In genomic region chr6:33417903-33418689, GRCh38 we compare ENCODE assay signal across 1 cellular context.
TF ChIP-seq lines count a peak whose summit lies in the region.

CUTA (minus strand) TSS chr6:33418107; CDS start chr6:33418000, 107 bp downstream.

TF ChIP-seq in HepG2, 621 proteins besides CTCF, POLR2A, EP300 and RAD21 (continued from another document and continues in another):
- TF ChIP-seq ZC3H13 (CRISPR knock-in tag; IDR thresholded peaks at IDR 0.05) (0 out of 2 replicates have a peak, but pooled peaks have one; percentile 78), ZNF891 (CRISPR knock-in tag; IDR thresholded peaks at IDR 0.05) (0 out of 2 replicates have a peak, but pooled peaks have one; percentile 35), EED (CRISPR knock-in tag; IDR thresholded peaks at IDR 0.05) (no peak; the same call in 1 of the 2 replicates), ZBTB26 (CRISPR knock-in tag; IDR thresholded peaks at IDR 0.05; ENCODE audit: borderline replicate concordance) (no peak; the same call in 1 of the 2 replicates), KIAA2018 (CRISPR knock-in tag; IDR thresholded peaks at IDR 0.05; ENCODE audit: borderline replicate concordance) (no peak; the same call in 1 of the 2 replicates), ZNF607 (CRISPR knock-in tag; IDR thresholded peaks at IDR 0.05; ENCODE audit: borderline replicate concordance) (peak; percentile 99), ZNF280B (CRISPR knock-in tag; IDR thresholded peaks at IDR 0.05; ENCODE audit: borderline replicate concordance) (peak; percentile 61; the same call in 1 of the 2 replicates), ZNF275 (CRISPR knock-in tag; IDR thresholded peaks at IDR 0.05; ENCODE audit: borderline replicate concordance) (peak; percentile 62), BRCA1 (CRISPR knock-in tag; IDR thresholded peaks at IDR 0.05) (peak; percentile 67; the same call in 1 of the 2 replicates), SMARCC2 (IDR thresholded peaks at IDR 0.05) (no peak; the same call in 1 of the 2 replicates), CREB1 (IDR thresholded peaks at IDR 0.05) (peak; percentile 89), CREB1 (CRISPR knock-in tag; IDR thresholded peaks at IDR 0.05) (peak; percentile 94), ZNF605 (CRISPR knock-in tag; IDR thresholded peaks at IDR 0.05) (peak; percentile 85), ZNF30 (CRISPR knock-in tag; IDR thresholded peaks at IDR 0.05) (no peak), ZBTB38 (CRISPR knock-in tag; IDR thresholded peaks at IDR 0.05) (peak; percentile 60; the same call in 1 of the 2 replicates), SRSF9 (IDR thresholded peaks at IDR 0.05; ENCODE audit: borderline replicate concordance, insufficient read depth, low read depth, low read length, poor library complexity, severe bottlenecking) (no peak), AGO1 (IDR thresholded peaks at IDR 0.05; ENCODE audit: low read depth, low read length, poor library complexity, severe bottlenecking) (no peak), ZNF382 (CRISPR knock-in tag; IDR thresholded peaks at IDR 0.05; ENCODE audit: borderline replicate concordance) (no peak), RFX5 (IDR thresholded peaks at IDR 0.05; ENCODE audit: low read depth, low read length) (peak; percentile 89), SRF (IDR thresholded peaks at IDR 0.05; ENCODE audit: low read depth, low read length) (peak; percentile 42; the same call in 1 of the 2 replicates), ZNF34 (CRISPR knock-in tag; IDR thresholded peaks at IDR 0.05; ENCODE audit: borderline replicate concordance) (0 out of 2 replicates have a peak, but pooled peaks have one; percentile 51), PBX2 (CRISPR knock-in tag; IDR thresholded peaks at IDR 0.05) (no peak), ZBTB4 (CRISPR knock-in tag; IDR thresholded peaks at IDR 0.05; ENCODE audit: borderline replicate concordance) (0 out of 2 replicates have a peak, but pooled peaks have one; percentile 50), NR2F6 (IDR thresholded peaks at IDR 0.05) (no peak), NR2F6 (CRISPR knock-in tag; IDR thresholded peaks at IDR 0.05) (peak; percentile 42; the same call in 1 of the 2 replicates), CHD4 (IDR thresholded peaks at IDR 0.05; ENCODE audit: borderline replicate concordance, low read length) (no peak; the same call in 1 of the 2 replicates), ZNF407 (CRISPR knock-in tag; IDR thresholded peaks at IDR 0.05; ENCODE audit: not compliant biosample characterization) (peak; percentile 80), FOXM1 (CRISPR knock-in tag; IDR thresholded peaks at IDR 0.05) (peak; percentile 40; the same call in 1 of the 2 replicates)
